Comparison of ENCODE assay signal across 9 cellular contexts in genomic region chr11:119093666-119093950, GRCh38. TPM values are rescaled to one million over a fixed set of nuclear protein-coding genes. Genes with fewer than 3 reads are reported as not detected.
DNase-seq lines count a peak whose midpoint lies in the region; ATAC-seq and TF ChIP-seq lines count a peak whose summit lies in the region.
"Had no signal": no experiment of that assay in that cellular context is flagged by ENCODE, and none has a peak within 500 bp of the region (broad histone marks: within the 10 kb centered on the region; RNA-seq: fewer than 3 reads in every experiment).

No MANE protein-coding gene starts in this region.

- H3K27me3 ChIP-seq in HUES64 (ENCODE audit: insufficient read depth, low read length) = no peaks in the 10 kb centered on the region
- no peaks in the 10 kb centered on the region for H3K27me3 ChIP-seq in mucosa of stomach (ENCODE audit: control insufficient read depth, insufficient read depth, low read length)

- no peak for ATAC-seq in GM21447 (IDR thresholded peaks at IDR 0.05; ENCODE audit: unreplicated experiment)
- no peak for ATAC-seq in HG03571 (IDR thresholded peaks at IDR 0.05; ENCODE audit: unreplicated experiment)

- no peak for DNase-seq in cardiac fibroblast (ENCODE audit: low read depth in 2 of 2)
- DNase-seq in KBM-7 = no peak
- DNase-seq in NCI-H2107 (lab: John Stamatoyannopoulos, UW) = no peak
- DNase-seq: MV-4-11 had no signal

- no peak for TF ChIP-seq CTCF in 22Rv1 (IDR thresholded peaks at IDR 0.05)
- TF ChIP-seq CTCF in cardiac fibroblast (IDR thresholded peaks at IDR 0.05; ENCODE audit: low read depth, low read length) = no peak

- peaks cover 12% of the 10 kb centered on the region; the same call in 1 of the 2 replicates for H3K4me1 ChIP-seq in HUES64 (ENCODE audit: insufficient read depth, low read length)
- H3K4me1 ChIP-seq in mucosa of stomach (ENCODE audit: control insufficient read depth, insufficient read depth, low read length) = peaks cover 19% of the 10 kb centered on the region

- peaks cover 73% of the 10 kb centered on the region for H3K36me3 ChIP-seq in HUES64 (ENCODE audit: insufficient read depth, low read length)
- peaks cover 6% of the 10 kb centered on the region for H3K36me3 ChIP-seq in mucosa of stomach (ENCODE audit: control insufficient read depth, insufficient read depth, low read length)

- H3K9me3 ChIP-seq in HUES64 (ENCODE audit: insufficient read depth, low read depth, low read length) (no peaks in the 10 kb centered on the region), mucosa of stomach (ENCODE audit: control insufficient read depth, low read length) (no peaks in the 10 kb centered on the region)

- H3K4me3 ChIP-seq in HUES64 (ENCODE audit: low read length) (peak overlapping the region; percentile 90), cardiac fibroblast (replicated peaks in 1 of 2; ENCODE audit: low read depth in 2 of 2, low read length in 2 of 2) (peak overlapping the region; percentile 73 to 81), mucosa of stomach (ENCODE audit: low read length) (peak overlapping the region; percentile 34)

- H3K9ac ChIP-seq in HUES64 (ENCODE audit: low read depth, low read length) = peak overlapping the region; percentile 98
- peak overlapping the region; percentile 70 for H3K9ac ChIP-seq in mucosa of stomach (ENCODE audit: low read length)

- 0% methylated on average over 2 of the region's 2 CpGs for whole genome bisulfite sequencing in HUES64

- H3K27ac ChIP-seq in 22Rv1 (peak overlapping the region; percentile 99), HUES64 (ENCODE audit: low read depth, low read length) (0 out of 2 replicates have a peak overlapping the region, but pooled peaks have one; percentile 87)

- in situ Hi-C loops in KBM-7 (cut with MboI; ENCODE audit: low pct_unique_long_range_greater_than_20kb, low sequenced_read_pairs) = no loop called here

RNA-seq across cellular contexts. Expression of gene DPAGT1, which starts 8.0 kb away (rescaled TPM):
- 38.6 TPM for polyA plus RNA-seq in HUES64 (2013, experiment 1 of 2)
- polyA plus RNA-seq in HUES64 (2013, experiment 2 of 2) = 37.2 TPM

RNA-seq across cellular contexts. Expression of gene HMBS, which starts 8.9 kb away (rescaled TPM):
- polyA plus RNA-seq in HUES64 (2013, experiment 1 of 2) = 49.6 TPM
- polyA plus RNA-seq in HUES64 (2013, experiment 2 of 2) = 53.7 TPM

RNA-seq across cellular contexts. Expression of gene C2CD2L, which starts 13.5 kb away (rescaled TPM):
- polyA plus RNA-seq in HUES64 (2013, experiment 1 of 2) = 1.7 TPM
- 2.2 TPM for polyA plus RNA-seq in HUES64 (2013, experiment 2 of 2)

RNA-seq across cellular contexts. Expression of gene VPS11, which starts 26.0 kb away (rescaled TPM):
- polyA plus RNA-seq in HUES64 (2013, experiment 1 of 2) = 18.2 TPM
- 16.6 TPM for polyA plus RNA-seq in HUES64 (2013, experiment 2 of 2)

RNA-seq across cellular contexts. Expression of gene HINFP, which starts 27.8 kb away (rescaled TPM):
- polyA plus RNA-seq in HUES64 (2013, experiment 1 of 2) = 17.8 TPM
- polyA plus RNA-seq in HUES64 (2013, experiment 2 of 2) = 20.6 TPM

Comparison
In these comparisons a context has a peak if more than half of its experiments do, and no peak if none do; other contexts are left out.
1. H3K4me3 ChIP-seq: peak in every context shown above with its lines; median percentile 90 in HUES64; 77 in cardiac fibroblast; 34 in mucosa of stomach.